17 cellular contexts compared by ENCODE assay signal in genomic region chr6:165794179-165794601, GRCh38.
A peak's percentile ranks its signal among the peaks of the same experiment; 100 is the strongest.
DNase-seq lines count a peak whose midpoint lies in the region; ATAC-seq, FAIRE-seq and TF ChIP-seq lines count a peak whose summit lies in the region.
"Had no signal": no experiment of that assay in that cellular context is flagged by ENCODE, and none has a peak within 500 bp of the region (broad histone marks: within the 10 kb centered on the region; RNA-seq: fewer than 3 reads in every experiment).

No MANE protein-coding gene starts in this region.

- no peak overlapping the region for H2AK5ac ChIP-seq in IMR-90 (ENCODE audit: low read depth, low read length)
- peak overlapping the region; percentile 84 for H2AK5ac ChIP-seq in H1 (ENCODE audit: low read depth, low read length)
- H2AK5ac ChIP-seq in neuronal stem cell (ENCODE audit: low read depth, low read length) = no peak overlapping the region

- TF ChIP-seq CTCF in HEK293 (tag by site-specific recombination; IDR thresholded peaks at IDR 0.05) (no peak), IMR-90 (conservative IDR thresholded peaks at IDR 0.05; ENCODE audit: low read depth, low read length) (no peak), H1 (IDR thresholded peaks at IDR 0.05; ENCODE audit: control extremely low read depth in 1 of 3, insufficient read depth in 1 of 3, low read depth in 1 of 3, low read length in 3 of 3) (no peak)

- no peak overlapping the region for H3K56ac ChIP-seq in IMR-90 (ENCODE audit: extremely low read depth, insufficient read depth, low read length)
- peak overlapping the region; percentile 70 for H3K56ac ChIP-seq in H1 (replicated peaks; ENCODE audit: insufficient read length, low read depth, low read length)

- no peak overlapping the region for H4K5ac ChIP-seq in IMR-90 (ENCODE audit: low read depth, low read length)
- no peak overlapping the region for H4K5ac ChIP-seq in H1 (ENCODE audit: insufficient read length, low read depth, low read length)

- POLR2A ChIA-PET in HEK293 (lab: Yijun Ruan, JAX) (no interaction called here), IMR-90 (lab: Charles Lee; ENCODE audit: unreplicated experiment) (no interaction called here), H1 (lab: Charles Lee; ENCODE audit: partially characterized antibody) (no interaction called here)

- no peak overlapping the region for H4K91ac ChIP-seq in IMR-90 (ENCODE audit: insufficient read depth, low read depth, low read length)
- peak overlapping the region; percentile 84 for H4K91ac ChIP-seq in H1 (replicated peaks; ENCODE audit: insufficient read length, low read length)
- peak overlapping the region; percentile 26 for H4K91ac ChIP-seq in neuronal stem cell (ENCODE audit: low read depth, low read length, poor library complexity)

- H2BK12ac ChIP-seq in H1 (ENCODE audit: low read depth, low read length) (peak overlapping the region; percentile 62; the same call in 1 of the 2 replicates), neuronal stem cell (ENCODE audit: low read length) (no peak overlapping the region)

- H2BK5ac ChIP-seq in IMR-90 (ENCODE audit: low read depth, low read length, poor library complexity, severe bottlenecking) (peak overlapping the region; percentile 59), H1 (ENCODE audit: low read depth, low read length) (0 out of 2 replicates have a peak overlapping the region, but pooled peaks have one; percentile 15), neuronal stem cell (ENCODE audit: low read length) (no peak overlapping the region)

- H3K9ac ChIP-seq in IMR-90 (ENCODE audit: low read depth, low read length) (no peak overlapping the region), H1 (replicated peaks in 1 of 4; ENCODE audit: extremely low read depth in 1 of 4, low read depth in 3 of 4, low read length in 3 of 4) (no peak overlapping the region), neuronal stem cell (ENCODE audit: low read depth, low read length, poor library complexity) (peak overlapping the region; percentile 33)

- no peak overlapping the region for H3K18ac ChIP-seq in IMR-90 (ENCODE audit: low read depth, low read length)
- no peak overlapping the region for H3K18ac ChIP-seq in H1 (ENCODE audit: extremely low read depth, low read length)
- no peak overlapping the region for H3K18ac ChIP-seq in neuronal stem cell (ENCODE audit: low read length)

- TF ChIP-seq EP300 in H1 (IDR thresholded peaks at IDR 0.05; ENCODE audit: borderline replicate concordance in 1 of 2, low read depth in 2 of 2, low read length in 2 of 2) = no peak

- no peak overlapping the region for H3K27ac ChIP-seq in HEK293 (ENCODE audit: extremely low read depth, low read depth, low read length)
- no peak overlapping the region for H3K27ac ChIP-seq in IMR-90 (ENCODE audit: insufficient read depth, low read length)
- no peak overlapping the region for H3K27ac ChIP-seq in H1 (ENCODE audit: low read depth, low read length)
- no peak overlapping the region for H3K27ac ChIP-seq in neuronal stem cell (replicated peaks; ENCODE audit: low read length)
- H3K27ac ChIP-seq: A549 had no signal

- no peak overlapping the region for H2BK15ac ChIP-seq in IMR-90 (ENCODE audit: low read depth, low read length)
- no peak overlapping the region for H2BK15ac ChIP-seq in H1 (ENCODE audit: low read length)
- no peak overlapping the region for H2BK15ac ChIP-seq in neuronal stem cell (ENCODE audit: low read length)

- CTCF ChIA-PET in HEK293 (lab: Yijun Ruan, JAX) = no interaction called here
- CTCF ChIA-PET in IMR-90 (lab: Yijun Ruan, JAX) = no interaction called here
- CTCF ChIA-PET in H1 (lab: Charles Lee; ENCODE audit: partially characterized antibody) = no interaction called here

- TF ChIP-seq RAD21 in IMR-90 (IDR thresholded peaks at IDR 0.05; ENCODE audit: low read length) = no peak
- TF ChIP-seq RAD21 in H1 (IDR thresholded peaks at IDR 0.05 in 1 of 2, conservative IDR thresholded peaks at IDR 0.05 in 1 of 2; ENCODE audit: low read depth in 2 of 2, low read length in 2 of 2) = no peak

- H3K4ac ChIP-seq in IMR-90 (ENCODE audit: low read depth, low read length) (no peak overlapping the region), H1 (replicated peaks; ENCODE audit: insufficient read length, low read depth, low read length) (peak overlapping the region; percentile 50), neuronal stem cell (ENCODE audit: low read length) (no peak overlapping the region)

- H2AFZ ChIP-seq in IMR-90 (replicated peaks; ENCODE audit: low read length, poor library complexity) (no peak overlapping the region), H1 (ENCODE audit: low read length) (no peak overlapping the region), neuronal stem cell (ENCODE audit: low read length) (no peak overlapping the region)

- dilution Hi-C loops in IMR-90 (cut with HindIII; ENCODE audit: low sequenced_read_pairs, unreplicated experiment) = no loop called here

- H2AK9ac ChIP-seq in IMR-90 (replicated peaks; ENCODE audit: low read depth, low read length, poor library complexity) = no peak overlapping the region

- H3K4me3 ChIP-seq in HEK293 (ENCODE audit: low read depth, low read length) = no peak overlapping the region
- H3K4me3 ChIP-seq in IMR-90 (ENCODE audit: insufficient read depth, low read depth, low read length) = no peak overlapping the region
- no peak overlapping the region for H3K4me3 ChIP-seq in H1 (ENCODE audit: extremely low read depth in 1 of 4, insufficient read depth in 2 of 4, low read depth in 3 of 4, low read length in 4 of 4)
- H3K4me3 ChIP-seq in neuronal stem cell (ENCODE audit: low read length in 2 of 2) = peak overlapping the region in 1 of 2 donors; percentile 27
- H3K4me3 ChIP-seq: A549, HAP-1 had no signal

- no TSS peak for BruUV-seq in IMR-90 (replicated peaks; lab: Mats Ljungman, UMichigan)

- in situ Hi-C loops in IMR-90 (cut with MboI; ENCODE audit: low sequenced_read_pairs) (no loop called here), ACHN (cut with HindIII; ENCODE audit: low pct_ligation_motif_present, low pct_unique_long_range_greater_than_20kb, low sequenced_read_pairs) (no loop called here)

- no peak overlapping the region for H3K4me2 ChIP-seq in IMR-90 (ENCODE audit: low read depth, low read length)
- no peak overlapping the region for H3K4me2 ChIP-seq in H1 (ENCODE audit: insufficient read depth in 1 of 2, low read depth in 2 of 2, low read length in 2 of 2)
- no peak overlapping the region for H3K4me2 ChIP-seq in neuronal stem cell (ENCODE audit: insufficient read depth, low read length, poor library complexity, severe bottlenecking)
- H3K4me2 ChIP-seq: A549 had no signal

- no peak for TF ChIP-seq POLR2A in IMR-90 (IDR thresholded peaks at IDR 0.05; ENCODE audit: low read depth, low read length)
- no peak for TF ChIP-seq POLR2A in H1 (IDR thresholded peaks at IDR 0.05; ENCODE audit: control extremely low read depth in 1 of 2, low read depth in 2 of 2, low read length in 2 of 2)

- no peaks in the 10 kb centered on the region for H4K20me1 ChIP-seq in IMR-90 (ENCODE audit: insufficient read depth, low read length)
- H4K20me1 ChIP-seq in H1 (replicated peaks in 1 of 2; ENCODE audit: control insufficient read depth in 1 of 2, insufficient read depth in 2 of 2, low read length in 2 of 2) = peaks cover 0 to 5% of the 10 kb centered on the region in 2 experiments

- H3K79me2 ChIP-seq in H1 (ENCODE audit: control insufficient read depth in 1 of 2, insufficient read depth in 2 of 2, low read length in 2 of 2) = no peaks in the 10 kb centered on the region

- DNase-seq in IMR-90 (no peak), H1 (ENCODE audit: low read depth in 1 of 2, low spot score in 2 of 2) (no peak), neuronal stem cell (ENCODE audit: low spot score) (no peak), occipital lobe (lab: John Stamatoyannopoulos, UW) (no peak), GM19240 (ENCODE audit: insufficient read length, low spot score) (no peak), ACHN (no peak)
- DNase-seq: C1 segment of cervical spinal cord; Calu3; CD4-positive, alpha-beta T cell; DMS 273 treated with DMSO at 0.1 percent for 48 hours; GOT3; HFFc6; KG1 had no signal

- H3K9me1 ChIP-seq in IMR-90 (ENCODE audit: insufficient read depth, low read length) = peaks cover 5% of the 10 kb centered on the region; the same call in 1 of the 2 replicates

- peaks cover 6% of the 10 kb centered on the region; the same call in 1 of the 2 replicates for H3K23me2 ChIP-seq in H1 (ENCODE audit: low read depth, low read length)

- intact Hi-C loops in IMR-90 (cut with micrococcal nuclease) = no loop called here

- H3K14ac ChIP-seq in IMR-90 (replicated peaks; ENCODE audit: low read depth, low read length) = no peak overlapping the region
- no peak overlapping the region for H3K14ac ChIP-seq in H1 (ENCODE audit: insufficient read length)
- H3K14ac ChIP-seq in neuronal stem cell (ENCODE audit: low read length) = no peak overlapping the region

- H4K8ac ChIP-seq in IMR-90 (ENCODE audit: low read depth in 2 of 2, low read length in 2 of 2) (no peak overlapping the region), H1 (ENCODE audit: extremely low read depth, insufficient read depth, low read length) (no peak overlapping the region), neuronal stem cell (ENCODE audit: low read depth, low read length) (no peak overlapping the region)

- ATAC-seq in IMR-90 (ENCODE audit: low read depth) (no peak), GM21529 (IDR thresholded peaks at IDR 0.05; ENCODE audit: unreplicated experiment) (no peak)
- ATAC-seq: A549 had no signal

- FAIRE-seq in H1 (lab: Jason Lieb, UNC) = no peak
- FAIRE-seq: A549 had no signal

- H3K27me3 ChIP-seq in IMR-90 (ENCODE audit: control insufficient read depth, insufficient read depth, low read length) (no peaks in the 10 kb centered on the region), H1 (replicated peaks in 1 of 4; ENCODE audit: control insufficient read depth in 3 of 4, extremely low read depth in 1 of 4, insufficient read depth in 3 of 4, low read length in 3 of 4) (no peaks in the 10 kb centered on the region), neuronal stem cell (ENCODE audit: control insufficient read depth in 3 of 3, insufficient read depth in 3 of 3, low read depth in 1 of 3, low read length in 3 of 3) (no peaks in the 10 kb centered on the region)

- WGBS in IMR-90 (ENCODE audit: extremely low coverage in 2 of 2, insufficient read length in 1 of 2), 2 experiments = 83 to 100% methylated on average over 5 to 6 of the region's 6 CpGs
- 93 to 100% methylated on average over 5 to 6 of the region's 6 CpGs for WGBS in H1 (ENCODE audit: extremely low coverage in 1 of 2, insufficient coverage in 1 of 2, insufficient read length in 1 of 2, insufficient replicate concordance in 2 of 2, low coverage in 1 of 2, low lambda C conversion rate in 2 of 2, missing lambda C conversion rate in 1 of 2), 2 experiments
- WGBS in neuronal stem cell (ENCODE audit: extremely low coverage in 2 of 2, insufficient read length in 2 of 2, insufficient replicate concordance in 1 of 2), 2 donors = 100% methylated on average over 4 to 6 of the region's 6 CpGs

- H2BK120ac ChIP-seq in IMR-90 (ENCODE audit: low read depth, low read length) (no peak overlapping the region), H1 (replicated peaks; ENCODE audit: low read depth, low read length) (no peak overlapping the region), neuronal stem cell (ENCODE audit: low read depth, low read length) (no peak overlapping the region)

- H3K36me3 ChIP-seq in HEK293 (ENCODE audit: control insufficient read depth in 2 of 2, insufficient read depth in 1 of 2, low read length in 2 of 2) = no peaks in the 10 kb centered on the region
- H3K36me3 ChIP-seq in IMR-90 (ENCODE audit: control insufficient read depth, insufficient read depth, low read length) = peaks cover 5% of the 10 kb centered on the region; the same call in 1 of the 2 replicates
- no peaks in the 10 kb centered on the region for H3K36me3 ChIP-seq in H1 (ENCODE audit: control insufficient read depth in 2 of 4, insufficient read depth in 4 of 4, low read length in 3 of 4)
- no peaks in the 10 kb centered on the region for H3K36me3 ChIP-seq in neuronal stem cell (replicated peaks in 1 of 2; ENCODE audit: control insufficient read depth in 2 of 2, insufficient read depth in 2 of 2, low read length in 2 of 2)
- H3K36me3 ChIP-seq: HAP-1 had no signal

- no peaks in the 10 kb centered on the region for H3K9me3 ChIP-seq in HEK293 (ENCODE audit: control insufficient read depth, insufficient read depth, low read depth, low read length)
- no peaks in the 10 kb centered on the region for H3K9me3 ChIP-seq in IMR-90 (ENCODE audit: control insufficient read depth, insufficient read depth, low read length)
- H3K9me3 ChIP-seq in H1 (ENCODE audit: insufficient read depth in 2 of 2, low read depth in 1 of 2, low read length in 1 of 2) = no peaks in the 10 kb centered on the region
- peaks cover 0 to 2% of the 10 kb centered on the region in 2 donors for H3K9me3 ChIP-seq in neuronal stem cell (replicated peaks in 1 of 2; ENCODE audit: control insufficient read depth in 2 of 2, insufficient read depth in 1 of 2, low read depth in 1 of 2, low read length in 2 of 2)
- H3K9me3 ChIP-seq: A549, HAP-1 had no signal

- no peaks in the 10 kb centered on the region for H3K4me1 ChIP-seq in HEK293 (ENCODE audit: control insufficient read depth, insufficient read depth, low read length)
- no peaks in the 10 kb centered on the region for H3K4me1 ChIP-seq in IMR-90 (ENCODE audit: control insufficient read depth, insufficient read depth, low read length)
- H3K4me1 ChIP-seq in H1 (replicated peaks in 1 of 4; ENCODE audit: control insufficient read depth in 3 of 4, insufficient read depth in 4 of 4, low read length in 3 of 4) = no peaks in the 10 kb centered on the region
- H3K4me1 ChIP-seq in neuronal stem cell (ENCODE audit: control insufficient read depth in 2 of 2, insufficient read depth in 1 of 2, low read depth in 1 of 2, low read length in 2 of 2) = no peaks in the 10 kb centered on the region
- H3K4me1 ChIP-seq: A549, HAP-1 had no signal

- no peak overlapping the region for H3K23ac ChIP-seq in IMR-90 (ENCODE audit: low read depth, low read length)
- H3K23ac ChIP-seq in H1 (ENCODE audit: insufficient read length) = no peak overlapping the region
- no peak overlapping the region for H3K23ac ChIP-seq in neuronal stem cell (ENCODE audit: low read depth, low read length, poor library complexity)

- H3K79me1 ChIP-seq in IMR-90 (ENCODE audit: low read depth in 1 of 2, low read length in 2 of 2) (no peaks in the 10 kb centered on the region), H1 (ENCODE audit: low read depth, low read length) (no peaks in the 10 kb centered on the region), neuronal stem cell (ENCODE audit: low read depth, low read length) (no peaks in the 10 kb centered on the region)

- H2BK20ac ChIP-seq in IMR-90 (ENCODE audit: low read depth, low read length) (no peak overlapping the region), H1 (ENCODE audit: low read length) (no peak overlapping the region)
